In genomic region chr4:80033581-80033980, GRCh38 we compare ENCODE assay signal across 1 cellular context.
TF ChIP-seq lines count a peak whose summit lies in the region.

No MANE protein-coding gene starts in this region.

TF ChIP-seq in K562, 482 proteins besides CTCF, POLR2A, EP300 and RAD21 (continued from another document):
- TF ChIP-seq ATF3 (IDR thresholded peaks at IDR 0.05) (no peak), ATF3 (CRISPR knock-in tag; conservative IDR thresholded peaks at IDR 0.05) (no peak), AFF1 (IDR thresholded peaks at IDR 0.05; ENCODE audit: low read depth in 1 of 2, partially characterized antibody in 2 of 2) (no peak), RBFOX2 (IDR thresholded peaks at IDR 0.05; ENCODE audit: low read depth, low read length) (no peak), HDAC2 (IDR thresholded peaks at IDR 0.05) (no peak), TOE1 (IDR thresholded peaks at IDR 0.05; ENCODE audit: borderline replicate concordance) (no peak), TOE1 (CRISPR knock-in tag; IDR thresholded peaks at IDR 0.05; ENCODE audit: borderline replicate concordance, low read depth) (no peak), KLF16 (IDR thresholded peaks at IDR 0.05) (no peak), ZNF589 (CRISPR knock-in tag; IDR thresholded peaks at IDR 0.05; ENCODE audit: low read depth) (no peak), TARDBP (IDR thresholded peaks at IDR 0.05) (no peak), ZNF217 (CRISPR knock-in tag; IDR thresholded peaks at IDR 0.05) (no peak), NR2C1 (IDR thresholded peaks at IDR 0.05) (no peak), NR2C1 (tag; IDR thresholded peaks at IDR 0.05) (no peak), ELF2 (CRISPR knock-in tag; IDR thresholded peaks at IDR 0.05) (no peak), CHD2 (IDR thresholded peaks at IDR 0.05; ENCODE audit: low read depth, low read length) (no peak), KHSRP (IDR thresholded peaks at IDR 0.05) (no peak), ZNF253 (CRISPR knock-in tag; conservative IDR thresholded peaks at IDR 0.05) (no peak), NRF1 (conservative IDR thresholded peaks at IDR 0.05 in 1 of 2, IDR thresholded peaks at IDR 0.05 in 1 of 2) (no peak)
- TF ChIP-seq, protein P1, sequence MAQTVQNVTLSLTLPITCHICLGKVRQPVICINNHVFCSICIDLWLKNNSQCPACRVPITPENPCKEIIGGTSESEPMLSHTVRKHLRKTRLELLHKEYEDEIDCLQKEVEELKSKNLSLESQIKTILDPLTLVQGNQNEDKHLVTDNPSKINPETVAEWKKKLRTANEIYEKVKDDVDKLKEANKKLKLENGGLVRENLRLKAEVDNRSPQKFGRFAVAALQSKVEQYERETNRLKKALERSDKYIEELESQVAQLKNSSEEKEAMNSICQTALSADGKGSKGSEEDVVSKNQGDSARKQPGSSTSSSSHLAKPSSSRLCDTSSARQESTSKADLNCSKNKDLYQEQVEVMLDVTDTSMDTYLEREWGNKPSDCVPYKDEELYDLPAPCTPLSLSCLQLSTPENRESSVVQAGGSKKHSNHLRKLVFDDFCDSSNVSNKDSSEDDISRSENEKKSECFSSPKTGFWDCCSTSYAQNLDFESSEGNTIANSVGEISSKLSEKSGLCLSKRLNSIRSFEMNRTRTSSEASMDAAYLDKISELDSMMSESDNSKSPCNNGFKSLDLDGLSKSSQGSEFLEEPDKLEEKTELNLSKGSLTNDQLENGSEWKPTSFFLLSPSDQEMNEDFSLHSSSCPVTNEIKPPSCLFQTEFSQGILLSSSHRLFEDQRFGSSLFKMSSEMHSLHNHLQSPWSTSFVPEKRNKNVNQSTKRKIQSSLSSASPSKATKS (CRISPR knock-in tag; IDR thresholded peaks at IDR 0.05) = no peak
